8 cellular contexts compared by ENCODE assay signal in genomic region chr2:73284296-73285161, GRCh38. TPM values are rescaled to one million over a fixed set of nuclear protein-coding genes. Genes with fewer than 3 reads are reported as not detected.
DNase-seq lines count a peak whose midpoint lies in the region; ATAC-seq lines count a peak whose summit lies in the region.

FBXO41 (minus strand) TSS chr2:73284478; CDS start chr2:73269630, 14,848 bp downstream.

- POLR2A ChIA-PET in activated CD4-positive, alpha-beta memory T cell treated with anti-CD3 and anti-CD28 coated beads, Interleukin-2, amount 10 ng/mL, durations not matched to agents 7 days and 5 days (lab: Charles Lee): interaction anchor here (0.5 to 1.9 kb wide), 2 partner anchors 51 to 101 kb away, joined by 3 to 9 read pairs; partner anchors contain the start of genes ALMS1, CCT7 and PRADC1
- POLR2A ChIA-PET in naive thymus-derived CD8-positive, alpha-beta T cell (lab: Charles Lee): interaction anchor here (0.6 to 2.4 kb wide), 7 partner anchors 9 to 894 kb away, joined by 3 to 30 read pairs (median 7); partner anchors contain the start of genes ALMS1, CCT7, EGR4 and MOB1A

- H3K36me3 ChIP-seq in endocrine pancreas (ENCODE audit: control insufficient read depth, insufficient read depth, low read length): no peaks in the 10 kb centered on the region

- peaks cover 20% of the 10 kb centered on the region for H3K4me1 Mint-ChIP-seq in activated CD4-positive, alpha-beta memory T cell treated with anti-CD3 and anti-CD28 coated beads, Interleukin-2, amount 10 ng/mL, durations not matched to agents 7 days and 5 days
- H3K4me1 Mint-ChIP-seq in naive thymus-derived CD8-positive, alpha-beta T cell: peaks cover 19 to 34% (median 31%) of the 10 kb centered on the region in 4 donors
- peaks cover 35% of the 10 kb centered on the region for H3K4me1 Mint-ChIP-seq in stimulated activated naive CD8-positive, alpha-beta T cell treated with anti-CD3 and anti-CD28 coated beads, Interleukin-15, Interleukin-2, amounts not matched to agents 100 ng/mL and 50 ng/mL, for 24 hours (ENCODE audit: low read depth)

- in situ Hi-C loops in ACHN (cut with HindIII; ENCODE audit: low pct_ligation_motif_present, low pct_unique_long_range_greater_than_20kb, low sequenced_read_pairs): no loop called here

- H3K9me3 ChIP-seq in endocrine pancreas (ENCODE audit: control insufficient read depth, low read length): no peaks in the 10 kb centered on the region

- ATAC-seq in GM18519 (IDR thresholded peaks at IDR 0.05; ENCODE audit: low FRiP score, unreplicated experiment) (peak; percentile 31), HG02981 (IDR thresholded peaks at IDR 0.05; ENCODE audit: unreplicated experiment) (peak; percentile 74)
- ATAC-seq in naive thymus-derived CD8-positive, alpha-beta T cell: peak; percentile 83 to 86

- peak within 1 kb of the TSS; percentile 22 for H3K4me3 ChIP-seq in endocrine pancreas (ENCODE audit: control insufficient read depth, insufficient read depth, low read length)

- H3K36me3 Mint-ChIP-seq in activated CD4-positive, alpha-beta memory T cell treated with anti-CD3 and anti-CD28 coated beads, Interleukin-2, amount 10 ng/mL, durations not matched to agents 7 days and 5 days (ENCODE audit: low read depth): peaks cover 5% of the 10 kb centered on the region
- H3K36me3 Mint-ChIP-seq in naive thymus-derived CD8-positive, alpha-beta T cell: no peaks in the 10 kb centered on the region
- H3K36me3 Mint-ChIP-seq in stimulated activated naive CD8-positive, alpha-beta T cell treated with anti-CD3 and anti-CD28 coated beads, Interleukin-15, Interleukin-2, amounts not matched to agents 100 ng/mL and 50 ng/mL, for 24 hours (ENCODE audit: low read depth): peaks cover 9% of the 10 kb centered on the region

- no peaks in the 10 kb centered on the region for H3K9me3 Mint-ChIP-seq in activated CD4-positive, alpha-beta memory T cell treated with anti-CD3 and anti-CD28 coated beads, Interleukin-2, amount 10 ng/mL, durations not matched to agents 7 days and 5 days
- H3K9me3 Mint-ChIP-seq in naive thymus-derived CD8-positive, alpha-beta T cell: no peaks in the 10 kb centered on the region
- no peaks in the 10 kb centered on the region for H3K9me3 Mint-ChIP-seq in stimulated activated naive CD8-positive, alpha-beta T cell treated with anti-CD3 and anti-CD28 coated beads, Interleukin-15, Interleukin-2, amounts not matched to agents 100 ng/mL and 50 ng/mL, for 24 hours

- no peaks in the 10 kb centered on the region for H3K4me1 ChIP-seq in endocrine pancreas (ENCODE audit: control insufficient read depth, insufficient read depth, low read length)

- no peak within 1 kb of the TSS for H3K27ac Mint-ChIP-seq in activated CD4-positive, alpha-beta memory T cell treated with anti-CD3 and anti-CD28 coated beads, Interleukin-2, amount 10 ng/mL, durations not matched to agents 7 days and 5 days
- H3K27ac Mint-ChIP-seq in naive thymus-derived CD8-positive, alpha-beta T cell: peak within 1 kb of the TSS in 9 of 10 donors; percentile 50 to 93 (median 83)
- peak within 1 kb of the TSS; percentile 91 for H3K27ac Mint-ChIP-seq in stimulated activated naive CD8-positive, alpha-beta T cell treated with anti-CD3 and anti-CD28 coated beads, Interleukin-15, Interleukin-2, amounts not matched to agents 100 ng/mL and 50 ng/mL, for 24 hours

- DNase-seq in ACHN (peak; percentile 57), NCI-H69 (lab: John Stamatoyannopoulos, UW) (peak; percentile 84)
- DNase-seq in activated CD4-positive, alpha-beta memory T cell treated with anti-CD3 and anti-CD28 coated beads, Interleukin-2, amount 10 ng/mL, durations not matched to agents 7 days and 5 days: peak; percentile 72
- peak; percentile 59 to 86 (median 68) for DNase-seq in naive thymus-derived CD8-positive, alpha-beta T cell

- CTCF ChIA-PET in activated CD4-positive, alpha-beta memory T cell treated with anti-CD3 and anti-CD28 coated beads, Interleukin-2, amount 10 ng/mL, durations not matched to agents 7 days and 5 days (lab: Charles Lee): interaction anchor here (1.0 kb wide), 1 partner anchor 9 kb away, joined by 3 read pairs; no protein-coding TSS in a partner anchor

- H3K4me3 Mint-ChIP-seq in activated CD4-positive, alpha-beta memory T cell treated with anti-CD3 and anti-CD28 coated beads, Interleukin-2, amount 10 ng/mL, durations not matched to agents 7 days and 5 days: peak within 1 kb of the TSS; percentile 76
- peak within 1 kb of the TSS; percentile 60 to 95 (median 89) for H3K4me3 Mint-ChIP-seq in naive thymus-derived CD8-positive, alpha-beta T cell
- peak within 1 kb of the TSS; percentile 91 for H3K4me3 Mint-ChIP-seq in stimulated activated naive CD8-positive, alpha-beta T cell treated with anti-CD3 and anti-CD28 coated beads, Interleukin-15, Interleukin-2, amounts not matched to agents 100 ng/mL and 50 ng/mL, for 24 hours

- peaks cover 20% of the 10 kb centered on the region for H3K27me3 Mint-ChIP-seq in activated CD4-positive, alpha-beta memory T cell treated with anti-CD3 and anti-CD28 coated beads, Interleukin-2, amount 10 ng/mL, durations not matched to agents 7 days and 5 days
- peaks cover 3 to 17% (median 7%) of the 10 kb centered on the region in 5 donors for H3K27me3 Mint-ChIP-seq in naive thymus-derived CD8-positive, alpha-beta T cell
- peaks cover 6% of the 10 kb centered on the region for H3K27me3 Mint-ChIP-seq in stimulated activated naive CD8-positive, alpha-beta T cell treated with anti-CD3 and anti-CD28 coated beads, Interleukin-15, Interleukin-2, amounts not matched to agents 100 ng/mL and 50 ng/mL, for 24 hours

- no peaks in the 10 kb centered on the region for H3K27me3 ChIP-seq in endocrine pancreas (ENCODE audit: control insufficient read depth, insufficient read depth, low read length)

- H3K9ac ChIP-seq in endocrine pancreas (ENCODE audit: control insufficient read depth, insufficient read depth, low read length): peak within 1 kb of the TSS; percentile 56

RNA-seq across cellular contexts. Expression of gene FBXO41, which starts in this region (rescaled TPM):
- 10 to 100 TPM; 12.0 to 13.3 TPM for total RNA-seq in activated CD4-positive, alpha-beta memory T cell treated with anti-CD3 and anti-CD28 coated beads, Interleukin-2, amount 10 ng/mL, durations not matched to agents 7 days and 5 days
- total RNA-seq in naive thymus-derived CD8-positive, alpha-beta T cell: 10 to 100 TPM; 26.5 to 28.0 TPM
- polyA plus RNA-seq in naive thymus-derived CD8-positive, alpha-beta T cell: 1 to 10 TPM; 1.0 to 2.7 (median 1.8) TPM

Comparison
In these comparisons a context has a peak if more than half of its experiments do, and no peak if none do; other contexts are left out.
1. Peak in every context shown above with its lines: DNase-seq, ATAC-seq and H3K4me3 ChIP-seq.
2. ATAC-seq: peak in every context shown above with its lines; median percentile 84 in naive thymus-derived CD8-positive, alpha-beta T cell; 74 in HG02981; 31 in GM18519.